In genomic region chrX:151082077-151082948, GRCh38 we compare ENCODE assay signal across 8 cellular contexts.
DNase-seq lines count a peak whose midpoint lies in the region; ATAC-seq and TF ChIP-seq lines count a peak whose summit lies in the region.

No MANE protein-coding gene starts in this region.

- DNase-seq in DMS153 (lab: John Stamatoyannopoulos, UW) (peak; percentile 24), HUDEP-2 (lab: John Stamatoyannopoulos, UW; ENCODE audit: unreplicated experiment in 76 of 76) (peak in 48 of 76 experiments; percentile 0 to 53 (median 11)), RPMI7951 (ENCODE audit: low read depth) (peak; percentile 57), germinal center (ENCODE audit: low spot score) (peak; percentile 65), ovary (peak; percentile 30 to 75 (median 57)), tibial nerve (ENCODE audit: low spot score in 2 of 2) (peak; percentile 39 to 59)
- DNase-seq in activated gamma-delta T cell treated with anti-CD3 and anti-CD28 coated beads, Interleukin-2, amount 50 U/mL, for 16 hours (ENCODE audit: low read depth): peak; percentile 22

- no peaks in the 10 kb centered on the region for H3K27me3 ChIP-seq in ovary
- H3K27me3 ChIP-seq in tibial nerve: no peaks in the 10 kb centered on the region

- H3K27ac ChIP-seq in ovary (no peak overlapping the region), tibial nerve (no peak overlapping the region)

- H3K36me3 ChIP-seq in ovary (no peaks in the 10 kb centered on the region), tibial nerve (no peaks in the 10 kb centered on the region)

- ATAC-seq in GM21390 (IDR thresholded peaks at IDR 0.05; ENCODE audit: unreplicated experiment): peak; percentile 97

- no peak for TF ChIP-seq POLR2A in ovary (IDR thresholded peaks at IDR 0.05)
- no peak for TF ChIP-seq POLR2A in tibial nerve (IDR thresholded peaks at IDR 0.05)

- no peak overlapping the region for H3K4me3 ChIP-seq in ovary
- H3K4me3 ChIP-seq in tibial nerve: peak overlapping the region in 2 of 4 donors; percentile 18 to 33

- 10 to 16% (median 14%) methylated on average over 32 to 41 of the region's 41 CpGs for WGBS in ovary, 3 donors
- 5 to 20% methylated on average over 10 to 41 of the region's 41 CpGs for WGBS in tibial nerve, 2 donors

- H3K9me3 ChIP-seq in ovary (no peaks in the 10 kb centered on the region), tibial nerve (no peaks in the 10 kb centered on the region)

- H3K4me1 ChIP-seq in ovary (ENCODE audit: insufficient read depth) (no peaks in the 10 kb centered on the region), tibial nerve (peaks cover 0 to 4% (median 0%) of the 10 kb centered on the region in 4 donors)

- TF ChIP-seq EP300 in ovary (IDR thresholded peaks at IDR 0.05): no peak
- TF ChIP-seq EP300 in tibial nerve (IDR thresholded peaks at IDR 0.05): peak in 1 of 2 donors; percentile 10

- intact Hi-C loops in ovary (cut with DNase I): loop anchor here (1.0 to 5.0 kb wide), 3 partner anchors 309 to 310 kb away; no protein-coding TSS in a partner anchor

- TF ChIP-seq CTCF in ovary (IDR thresholded peaks at IDR 0.05) (peak; percentile 71 to 90 (median 74)), tibial nerve (IDR thresholded peaks at IDR 0.05) (peak; percentile 83 to 93 (median 91))

Comparison
In these comparisons a context has a peak if more than half of its experiments do, and no peak if none do; other contexts are left out.
1. DNase-seq: peak in every context shown above with its lines; median percentile 65 in germinal center; 57 in RPMI7951; 57 in ovary; 49 in tibial nerve; 24 in DMS153; 22 in activated gamma-delta T cell treated with anti-CD3 and anti-CD28 coated beads, Interleukin-2, amount 50 U/mL, for 16 hours; 11 in HUDEP-2.